Comparison of ENCODE assay signal across 17 cellular contexts in genomic region chr6:74320076-74320475, GRCh38.
"Had no signal": no experiment of that assay in that cellular context is flagged by ENCODE, and none has a peak within 500 bp of the region (broad histone marks: within the 10 kb centered on the region; RNA-seq: fewer than 3 reads in every experiment).

No MANE protein-coding gene starts in this region.

- H3K27ac Mint-ChIP-seq: activated B cell treated with CpG ODN at 0.5 μM for 24 hours; activated CD4-positive, alpha-beta T cell treated with anti-CD3 and anti-CD28 coated beads, Interleukin-2, amount 10 ng/mL, durations not matched to agents 24 days and 14 days; activated naive CD4-positive, alpha-beta T cell treated with anti-CD3 and anti-CD28 coated beads, Interleukin-2, amount 10 ng/mL, durations not matched to agents 7 days and 5 days; activated T-helper 2 cell treated with anti-CD3 and anti-CD28 coated beads, Interferon-gamma antibody, Interleukin-2, Interleukin-4, amounts not matched to agents 10 μg/mL and 5 μg/mL and 100 μg/mL, durations not matched to agents 14 hours and 24 hours and 36 hours; effector memory CD8-positive, alpha-beta T cell had no signal

- H3K27me3 ChIP-seq: adrenal gland, body of pancreas, suprapubic skin, upper lobe of left lung had no signal

- H3K36me3 Mint-ChIP-seq: activated naive CD4-positive, alpha-beta T cell treated with anti-CD3 and anti-CD28 coated beads, Interleukin-2, amount 10 ng/mL, durations not matched to agents 7 days and 5 days had no signal

- ATAC-seq: body of pancreas; effector memory CD8-positive, alpha-beta T cell; left lobe of liver had no signal

- H3K27me3 Mint-ChIP-seq: activated B cell treated with CpG ODN at 0.5 μM for 24 hours; activated CD4-positive, alpha-beta T cell treated with anti-CD3 and anti-CD28 coated beads, Interleukin-2, amount 10 ng/mL, durations not matched to agents 24 days and 14 days; activated naive CD4-positive, alpha-beta T cell treated with anti-CD3 and anti-CD28 coated beads, Interleukin-2, amount 10 ng/mL, durations not matched to agents 7 days and 5 days; effector memory CD8-positive, alpha-beta T cell had no signal

- H3K36me3 ChIP-seq: adrenal gland, suprapubic skin, upper lobe of left lung had no signal

- H3K9me3 Mint-ChIP-seq: activated B cell treated with CpG ODN at 0.5 μM for 24 hours; activated CD4-positive, alpha-beta T cell treated with anti-CD3 and anti-CD28 coated beads, Interleukin-2, amount 10 ng/mL, durations not matched to agents 24 days and 14 days; activated naive CD4-positive, alpha-beta T cell treated with anti-CD3 and anti-CD28 coated beads, Interleukin-2, amount 10 ng/mL, durations not matched to agents 7 days and 5 days had no signal

- H3K4me1 ChIP-seq: adrenal gland, upper lobe of left lung had no signal

- H3K4me1 Mint-ChIP-seq: activated B cell treated with CpG ODN at 0.5 μM for 24 hours; activated naive CD4-positive, alpha-beta T cell treated with anti-CD3 and anti-CD28 coated beads, Interleukin-2, amount 10 ng/mL, durations not matched to agents 7 days and 5 days had no signal

- H3K9me3 ChIP-seq: adrenal gland, body of pancreas, suprapubic skin, upper lobe of left lung had no signal

- H3K4me3 Mint-ChIP-seq: activated B cell treated with CpG ODN at 0.5 μM for 24 hours; activated CD4-positive, alpha-beta T cell treated with anti-CD3 and anti-CD28 coated beads, Interleukin-2, amount 10 ng/mL, durations not matched to agents 24 days and 14 days; activated naive CD4-positive, alpha-beta T cell treated with anti-CD3 and anti-CD28 coated beads, Interleukin-2, amount 10 ng/mL, durations not matched to agents 7 days and 5 days; effector memory CD8-positive, alpha-beta T cell had no signal

- H3K27ac ChIP-seq: adrenal gland, body of pancreas, coronary artery, epithelial cell of prostate, suprapubic skin, upper lobe of left lung had no signal

- DNase-seq: activated B cell treated with CpG ODN at 0.5 μM for 24 hours; activated CD4-positive, alpha-beta T cell treated with anti-CD3 and anti-CD28 coated beads, Interleukin-2, amount 10 ng/mL, durations not matched to agents 24 days and 14 days; activated naive CD4-positive, alpha-beta T cell treated with anti-CD3 and anti-CD28 coated beads, Interleukin-2, amount 10 ng/mL, durations not matched to agents 7 days and 5 days; adrenal gland; body of pancreas; central memory CD4-positive, alpha-beta T cell; effector memory CD8-positive, alpha-beta T cell; hypothalamus; mammary epithelial cell; stimulated activated CD4-positive, alpha-beta T cell treated with anti-CD3 and anti-CD28 coated beads, Interleukin-2, amount 100 ng/mL, for 48 hours; stimulated activated naive CD4-positive, alpha-beta T cell treated with Interleukin-2 at 50 U/mL for 16 hours; upper lobe of left lung had no signal

- H3K4me3 ChIP-seq: adrenal gland, body of pancreas, coronary artery, suprapubic skin, upper lobe of left lung had no signal
